1 cellular context compared by ENCODE assay signal in the genomic region with DNA sequence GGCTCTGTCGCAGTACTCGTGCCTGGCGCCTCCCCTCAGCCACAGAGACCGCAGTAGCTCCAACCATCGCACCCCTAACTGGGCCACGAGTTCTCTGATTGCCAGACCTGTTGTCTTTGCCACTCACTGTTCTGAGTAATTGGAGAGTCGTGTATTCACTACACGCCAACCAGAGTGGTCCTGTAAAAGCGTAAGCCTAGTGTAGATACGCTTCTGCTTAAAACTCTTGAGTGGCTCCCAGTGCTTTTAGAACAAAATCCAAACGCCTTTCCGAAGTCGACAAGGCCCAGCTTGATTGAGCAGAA.
A peak's percentile ranks its signal among the peaks of the same experiment; 100 is the strongest.
TF ChIP-seq lines count a peak whose summit lies in the region.

No MANE protein-coding gene starts in this region.

TF ChIP-seq in HepG2, 621 proteins besides CTCF, POLR2A, EP300 and RAD21 (continues in another document):
- no peak for TF ChIP-seq ZNF547 (CRISPR knock-in tag; IDR thresholded peaks at IDR 0.05)
- no peak for TF ChIP-seq ZNF775 (CRISPR knock-in tag; IDR thresholded peaks at IDR 0.05; ENCODE audit: borderline replicate concordance)
- no peak for TF ChIP-seq NFE2 (CRISPR knock-in tag; IDR thresholded peaks at IDR 0.05)
- no peak for TF ChIP-seq ZNF496 (CRISPR knock-in tag; IDR thresholded peaks at IDR 0.05; ENCODE audit: insufficient replicate concordance)
- no peak for TF ChIP-seq RFX1 (IDR thresholded peaks at IDR 0.05)
- peak; percentile 1 for TF ChIP-seq ZEB1 (IDR thresholded peaks at IDR 0.05; ENCODE audit: insufficient replicate concordance, low read depth)
- TF ChIP-seq ISL2 (CRISPR knock-in tag; IDR thresholded peaks at IDR 0.05), result no peak
- TF ChIP-seq GATAD2A (CRISPR knock-in tag; IDR thresholded peaks at IDR 0.05), result no peak
- TF ChIP-seq, protein P1, sequence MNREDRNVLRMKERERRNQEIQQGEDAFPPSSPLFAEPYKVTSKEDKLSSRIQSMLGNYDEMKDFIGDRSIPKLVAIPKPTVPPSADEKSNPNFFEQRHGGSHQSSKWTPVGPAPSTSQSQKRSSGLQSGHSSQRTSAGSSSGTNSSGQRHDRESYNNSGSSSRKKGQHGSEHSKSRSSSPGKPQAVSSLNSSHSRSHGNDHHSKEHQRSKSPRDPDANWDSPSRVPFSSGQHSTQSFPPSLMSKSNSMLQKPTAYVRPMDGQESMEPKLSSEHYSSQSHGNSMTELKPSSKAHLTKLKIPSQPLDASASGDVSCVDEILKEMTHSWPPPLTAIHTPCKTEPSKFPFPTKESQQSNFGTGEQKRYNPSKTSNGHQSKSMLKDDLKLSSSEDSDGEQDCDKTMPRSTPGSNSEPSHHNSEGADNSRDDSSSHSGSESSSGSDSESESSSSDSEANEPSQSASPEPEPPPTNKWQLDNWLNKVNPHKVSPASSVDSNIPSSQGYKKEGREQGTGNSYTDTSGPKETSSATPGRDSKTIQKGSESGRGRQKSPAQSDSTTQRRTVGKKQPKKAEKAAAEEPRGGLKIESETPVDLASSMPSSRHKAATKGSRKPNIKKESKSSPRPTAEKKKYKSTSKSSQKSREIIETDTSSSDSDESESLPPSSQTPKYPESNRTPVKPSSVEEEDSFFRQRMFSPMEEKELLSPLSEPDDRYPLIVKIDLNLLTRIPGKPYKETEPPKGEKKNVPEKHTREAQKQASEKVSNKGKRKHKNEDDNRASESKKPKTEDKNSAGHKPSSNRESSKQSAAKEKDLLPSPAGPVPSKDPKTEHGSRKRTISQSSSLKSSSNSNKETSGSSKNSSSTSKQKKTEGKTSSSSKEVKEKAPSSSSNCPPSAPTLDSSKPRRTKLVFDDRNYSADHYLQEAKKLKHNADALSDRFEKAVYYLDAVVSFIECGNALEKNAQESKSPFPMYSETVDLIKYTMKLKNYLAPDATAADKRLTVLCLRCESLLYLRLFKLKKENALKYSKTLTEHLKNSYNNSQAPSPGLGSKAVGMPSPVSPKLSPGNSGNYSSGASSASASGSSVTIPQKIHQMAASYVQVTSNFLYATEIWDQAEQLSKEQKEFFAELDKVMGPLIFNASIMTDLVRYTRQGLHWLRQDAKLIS (CRISPR knock-in tag; IDR thresholded peaks at IDR 0.05), result no peak
- TF ChIP-seq, protein P2, sequence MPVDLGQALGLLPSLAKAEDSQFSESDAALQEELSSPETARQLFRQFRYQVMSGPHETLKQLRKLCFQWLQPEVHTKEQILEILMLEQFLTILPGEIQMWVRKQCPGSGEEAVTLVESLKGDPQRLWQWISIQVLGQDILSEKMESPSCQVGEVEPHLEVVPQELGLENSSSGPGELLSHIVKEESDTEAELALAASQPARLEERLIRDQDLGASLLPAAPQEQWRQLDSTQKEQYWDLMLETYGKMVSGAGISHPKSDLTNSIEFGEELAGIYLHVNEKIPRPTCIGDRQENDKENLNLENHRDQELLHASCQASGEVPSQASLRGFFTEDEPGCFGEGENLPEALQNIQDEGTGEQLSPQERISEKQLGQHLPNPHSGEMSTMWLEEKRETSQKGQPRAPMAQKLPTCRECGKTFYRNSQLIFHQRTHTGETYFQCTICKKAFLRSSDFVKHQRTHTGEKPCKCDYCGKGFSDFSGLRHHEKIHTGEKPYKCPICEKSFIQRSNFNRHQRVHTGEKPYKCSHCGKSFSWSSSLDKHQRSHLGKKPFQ (CRISPR knock-in tag; IDR thresholded peaks at IDR 0.05; ENCODE audit: insufficient replicate concordance), result no peak
- TF ChIP-seq, protein P3, sequence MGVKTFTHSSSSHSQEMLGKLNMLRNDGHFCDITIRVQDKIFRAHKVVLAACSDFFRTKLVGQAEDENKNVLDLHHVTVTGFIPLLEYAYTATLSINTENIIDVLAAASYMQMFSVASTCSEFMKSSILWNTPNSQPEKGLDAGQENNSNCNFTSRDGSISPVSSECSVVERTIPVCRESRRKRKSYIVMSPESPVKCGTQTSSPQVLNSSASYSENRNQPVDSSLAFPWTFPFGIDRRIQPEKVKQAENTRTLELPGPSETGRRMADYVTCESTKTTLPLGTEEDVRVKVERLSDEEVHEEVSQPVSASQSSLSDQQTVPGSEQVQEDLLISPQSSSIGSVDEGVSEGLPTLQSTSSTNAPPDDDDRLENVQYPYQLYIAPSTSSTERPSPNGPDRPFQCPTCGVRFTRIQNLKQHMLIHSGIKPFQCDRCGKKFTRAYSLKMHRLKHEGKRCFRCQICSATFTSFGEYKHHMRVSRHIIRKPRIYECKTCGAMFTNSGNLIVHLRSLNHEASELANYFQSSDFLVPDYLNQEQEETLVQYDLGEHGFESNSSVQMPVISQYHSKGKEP (CRISPR knock-in tag; IDR thresholded peaks at IDR 0.05), result no peak
- TF ChIP-seq, protein P4, sequence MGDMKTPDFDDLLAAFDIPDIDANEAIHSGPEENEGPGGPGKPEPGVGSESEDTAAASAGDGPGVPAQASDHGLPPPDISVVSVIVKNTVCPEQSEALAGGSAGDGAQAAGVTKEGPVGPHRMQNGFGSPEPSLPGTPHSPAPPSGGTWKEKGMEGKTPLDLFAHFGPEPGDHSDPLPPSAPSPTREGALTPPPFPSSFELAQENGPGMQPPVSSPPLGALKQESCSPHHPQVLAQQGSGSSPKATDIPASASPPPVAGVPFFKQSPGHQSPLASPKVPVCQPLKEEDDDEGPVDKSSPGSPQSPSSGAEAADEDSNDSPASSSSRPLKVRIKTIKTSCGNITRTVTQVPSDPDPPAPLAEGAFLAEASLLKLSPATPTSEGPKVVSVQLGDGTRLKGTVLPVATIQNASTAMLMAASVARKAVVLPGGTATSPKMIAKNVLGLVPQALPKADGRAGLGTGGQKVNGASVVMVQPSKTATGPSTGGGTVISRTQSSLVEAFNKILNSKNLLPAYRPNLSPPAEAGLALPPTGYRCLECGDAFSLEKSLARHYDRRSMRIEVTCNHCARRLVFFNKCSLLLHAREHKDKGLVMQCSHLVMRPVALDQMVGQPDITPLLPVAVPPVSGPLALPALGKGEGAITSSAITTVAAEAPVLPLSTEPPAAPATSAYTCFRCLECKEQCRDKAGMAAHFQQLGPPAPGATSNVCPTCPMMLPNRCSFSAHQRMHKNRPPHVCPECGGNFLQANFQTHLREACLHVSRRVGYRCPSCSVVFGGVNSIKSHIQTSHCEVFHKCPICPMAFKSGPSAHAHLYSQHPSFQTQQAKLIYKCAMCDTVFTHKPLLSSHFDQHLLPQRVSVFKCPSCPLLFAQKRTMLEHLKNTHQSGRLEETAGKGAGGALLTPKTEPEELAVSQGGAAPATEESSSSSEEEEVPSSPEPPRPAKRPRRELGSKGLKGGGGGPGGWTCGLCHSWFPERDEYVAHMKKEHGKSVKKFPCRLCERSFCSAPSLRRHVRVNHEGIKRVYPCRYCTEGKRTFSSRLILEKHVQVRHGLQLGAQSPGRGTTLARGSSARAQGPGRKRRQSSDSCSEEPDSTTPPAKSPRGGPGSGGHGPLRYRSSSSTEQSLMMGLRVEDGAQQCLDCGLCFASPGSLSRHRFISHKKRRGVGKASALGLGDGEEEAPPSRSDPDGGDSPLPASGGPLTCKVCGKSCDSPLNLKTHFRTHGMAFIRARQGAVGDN (CRISPR knock-in tag; IDR thresholded peaks at IDR 0.05), result no peak
- TF ChIP-seq CCDC6 (CRISPR knock-in tag; IDR thresholded peaks at IDR 0.05), result no peak
- TF ChIP-seq TOPORS (CRISPR knock-in tag; IDR thresholded peaks at IDR 0.05), result no peak
- TF ChIP-seq, protein P5, sequence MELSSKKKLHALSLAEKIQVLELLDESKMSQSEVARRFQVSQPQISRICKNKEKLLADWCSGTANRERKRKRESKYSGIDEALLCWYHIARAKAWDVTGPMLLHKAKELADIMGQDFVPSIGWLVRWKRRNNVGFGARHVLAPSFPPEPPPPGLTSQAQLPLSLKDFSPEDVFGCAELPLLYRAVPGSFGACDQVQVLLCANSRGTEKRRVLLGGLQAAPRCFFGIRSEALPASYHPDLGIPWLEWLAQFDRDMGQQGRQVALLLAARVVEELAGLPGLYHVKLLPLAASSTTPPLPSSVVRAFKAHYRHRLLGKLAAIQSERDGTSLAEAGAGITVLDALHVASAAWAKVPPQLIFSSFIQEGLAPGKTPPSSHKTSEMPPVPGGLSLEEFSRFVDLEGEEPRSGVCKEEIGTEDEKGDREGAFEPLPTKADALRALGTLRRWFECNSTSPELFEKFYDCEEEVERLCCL (CRISPR knock-in tag; IDR thresholded peaks at IDR 0.05; ENCODE audit: borderline replicate concordance), result peak; percentile 20; the same call in 1 of the 2 replicates
- no peak for TF ChIP-seq TAF1 (CRISPR knock-in tag; IDR thresholded peaks at IDR 0.05)
- TF ChIP-seq BRCA1 (CRISPR knock-in tag; IDR thresholded peaks at IDR 0.05), result no peak
- TF ChIP-seq ZSCAN22 (CRISPR knock-in tag; IDR thresholded peaks at IDR 0.05), result no peak
- no peak for TF ChIP-seq CBX1 (IDR thresholded peaks at IDR 0.05; ENCODE audit: low read depth)
- no peak for TF ChIP-seq U2AF2 (IDR thresholded peaks at IDR 0.05; ENCODE audit: low read depth, low read length)
- TF ChIP-seq CEBPB (IDR thresholded peaks at IDR 0.05; ENCODE audit: borderline replicate concordance, low read depth, low read length), result no peak
- TF ChIP-seq, protein P6, sequence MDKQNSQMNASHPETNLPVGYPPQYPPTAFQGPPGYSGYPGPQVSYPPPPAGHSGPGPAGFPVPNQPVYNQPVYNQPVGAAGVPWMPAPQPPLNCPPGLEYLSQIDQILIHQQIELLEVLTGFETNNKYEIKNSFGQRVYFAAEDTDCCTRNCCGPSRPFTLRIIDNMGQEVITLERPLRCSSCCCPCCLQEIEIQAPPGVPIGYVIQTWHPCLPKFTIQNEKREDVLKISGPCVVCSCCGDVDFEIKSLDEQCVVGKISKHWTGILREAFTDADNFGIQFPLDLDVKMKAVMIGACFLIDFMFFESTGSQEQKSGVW (CRISPR knock-in tag; IDR thresholded peaks at IDR 0.05; ENCODE audit: borderline replicate concordance), result peak; percentile 14; the same call in 1 of the 2 replicates
- TF ChIP-seq, protein P7, sequence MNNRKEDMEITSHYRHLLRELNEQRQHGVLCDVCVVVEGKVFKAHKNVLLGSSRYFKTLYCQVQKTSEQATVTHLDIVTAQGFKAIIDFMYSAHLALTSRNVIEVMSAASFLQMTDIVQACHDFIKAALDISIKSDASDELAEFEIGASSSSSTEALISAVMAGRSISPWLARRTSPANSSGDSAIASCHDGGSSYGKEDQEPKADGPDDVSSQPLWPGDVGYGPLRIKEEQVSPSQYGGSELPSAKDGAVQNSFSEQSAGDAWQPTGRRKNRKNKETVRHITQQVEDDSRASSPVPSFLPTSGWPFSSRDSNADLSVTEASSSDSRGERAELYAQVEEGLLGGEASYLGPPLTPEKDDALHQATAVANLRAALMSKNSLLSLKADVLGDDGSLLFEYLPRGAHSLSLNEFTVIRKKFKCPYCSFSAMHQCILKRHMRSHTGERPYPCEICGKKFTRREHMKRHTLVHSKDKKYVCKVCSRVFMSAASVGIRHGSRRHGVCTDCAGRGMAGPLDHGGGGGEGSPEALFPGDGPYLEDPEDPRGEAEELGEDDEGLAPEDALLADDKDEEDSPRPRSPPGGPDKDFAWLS (CRISPR knock-in tag; IDR thresholded peaks at IDR 0.05; ENCODE audit: borderline replicate concordance), result 0 out of 2 replicates have a peak, but pooled peaks have one; percentile 12
- TF ChIP-seq ZNF816 (CRISPR knock-in tag; IDR thresholded peaks at IDR 0.05; ENCODE audit: borderline replicate concordance), result peak; percentile 17; the same call in 1 of the 2 replicates
- TF ChIP-seq, protein P8, sequence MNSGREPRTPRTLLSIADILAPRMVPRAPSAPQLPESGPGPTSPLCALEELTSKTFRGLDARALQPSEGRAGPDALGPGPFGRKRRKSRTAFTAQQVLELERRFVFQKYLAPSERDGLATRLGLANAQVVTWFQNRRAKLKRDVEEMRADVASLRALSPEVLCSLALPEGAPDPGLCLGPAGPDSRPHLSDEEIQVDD (CRISPR knock-in tag; IDR thresholded peaks at IDR 0.05; ENCODE audit: borderline replicate concordance), result no peak
- TF ChIP-seq PPARG (CRISPR knock-in tag; conservative IDR thresholded peaks at IDR 0.05), result no peak
- TF ChIP-seq ZNF121 (CRISPR knock-in tag; IDR thresholded peaks at IDR 0.05), result peak; percentile 2; the same call in 1 of the 2 replicates
- TF ChIP-seq, protein P9, sequence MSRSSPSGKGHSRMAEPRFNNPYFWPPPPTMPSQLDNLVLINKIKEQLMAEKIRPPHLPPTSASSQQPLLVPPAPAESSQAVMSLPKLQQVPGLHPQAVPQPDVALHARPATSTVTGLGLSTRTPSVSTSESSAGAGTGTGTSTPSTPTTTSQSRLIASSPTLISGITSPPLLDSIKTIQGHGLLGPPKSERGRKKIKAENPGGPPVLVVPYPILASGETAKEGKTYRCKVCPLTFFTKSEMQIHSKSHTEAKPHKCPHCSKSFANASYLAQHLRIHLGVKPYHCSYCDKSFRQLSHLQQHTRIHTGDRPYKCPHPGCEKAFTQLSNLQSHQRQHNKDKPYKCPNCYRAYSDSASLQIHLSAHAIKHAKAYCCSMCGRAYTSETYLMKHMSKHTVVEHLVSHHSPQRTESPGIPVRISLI (CRISPR knock-in tag; IDR thresholded peaks at IDR 0.05; ENCODE audit: borderline replicate concordance), result no peak
- TF ChIP-seq ZNF850 (CRISPR knock-in tag; conservative IDR thresholded peaks at IDR 0.05), result 0 out of 2 replicates have a peak, but pooled peaks have one; percentile 6
- TF ChIP-seq, protein P10, sequence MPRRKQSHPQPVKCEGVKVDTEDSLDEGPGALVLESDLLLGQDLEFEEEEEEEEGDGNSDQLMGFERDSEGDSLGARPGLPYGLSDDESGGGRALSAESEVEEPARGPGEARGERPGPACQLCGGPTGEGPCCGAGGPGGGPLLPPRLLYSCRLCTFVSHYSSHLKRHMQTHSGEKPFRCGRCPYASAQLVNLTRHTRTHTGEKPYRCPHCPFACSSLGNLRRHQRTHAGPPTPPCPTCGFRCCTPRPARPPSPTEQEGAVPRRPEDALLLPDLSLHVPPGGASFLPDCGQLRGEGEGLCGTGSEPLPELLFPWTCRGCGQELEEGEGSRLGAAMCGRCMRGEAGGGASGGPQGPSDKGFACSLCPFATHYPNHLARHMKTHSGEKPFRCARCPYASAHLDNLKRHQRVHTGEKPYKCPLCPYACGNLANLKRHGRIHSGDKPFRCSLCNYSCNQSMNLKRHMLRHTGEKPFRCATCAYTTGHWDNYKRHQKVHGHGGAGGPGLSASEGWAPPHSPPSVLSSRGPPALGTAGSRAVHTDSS (CRISPR knock-in tag; conservative IDR thresholded peaks at IDR 0.05), result no peak
- 0 out of 2 replicates have a peak, but pooled peaks have one; percentile 11 for TF ChIP-seq ZNF296 (CRISPR knock-in tag; conservative IDR thresholded peaks at IDR 0.05)
- 0 out of 2 replicates have a peak, but pooled peaks have one; percentile 15 for TF ChIP-seq ZC3H4 (CRISPR knock-in tag; IDR thresholded peaks at IDR 0.05; ENCODE audit: borderline replicate concordance)
- no peak for TF ChIP-seq KMT2B (CRISPR knock-in tag; IDR thresholded peaks at IDR 0.05)
- TF ChIP-seq, protein P11, sequence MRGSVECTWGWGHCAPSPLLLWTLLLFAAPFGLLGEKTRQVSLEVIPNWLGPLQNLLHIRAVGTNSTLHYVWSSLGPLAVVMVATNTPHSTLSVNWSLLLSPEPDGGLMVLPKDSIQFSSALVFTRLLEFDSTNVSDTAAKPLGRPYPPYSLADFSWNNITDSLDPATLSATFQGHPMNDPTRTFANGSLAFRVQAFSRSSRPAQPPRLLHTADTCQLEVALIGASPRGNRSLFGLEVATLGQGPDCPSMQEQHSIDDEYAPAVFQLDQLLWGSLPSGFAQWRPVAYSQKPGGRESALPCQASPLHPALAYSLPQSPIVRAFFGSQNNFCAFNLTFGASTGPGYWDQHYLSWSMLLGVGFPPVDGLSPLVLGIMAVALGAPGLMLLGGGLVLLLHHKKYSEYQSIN (CRISPR knock-in tag; IDR thresholded peaks at IDR 0.05; ENCODE audit: borderline replicate concordance), result no peak
- TF ChIP-seq NR2F2 (IDR thresholded peaks at IDR 0.05; ENCODE audit: borderline replicate concordance, low read depth), result peak; percentile 19; the same call in 1 of the 2 replicates
- no peak for TF ChIP-seq SP4 (CRISPR knock-in tag; IDR thresholded peaks at IDR 0.05)
- no peak for TF ChIP-seq ZNF746 (CRISPR knock-in tag; IDR thresholded peaks at IDR 0.05)
- TF ChIP-seq ZNF737 (CRISPR knock-in tag; IDR thresholded peaks at IDR 0.05; ENCODE audit: borderline replicate concordance), result 0 out of 2 replicates have a peak, but pooled peaks have one; percentile 85
- no peak for TF ChIP-seq TEAD2 (CRISPR knock-in tag; IDR thresholded peaks at IDR 0.05)
- TF ChIP-seq ASH2L (IDR thresholded peaks at IDR 0.05; ENCODE audit: insufficient read length, low read depth, low read length), result peak; percentile 73
- TF ChIP-seq ZNF224 (CRISPR knock-in tag; IDR thresholded peaks at IDR 0.05), result no peak
